Comparison of ENCODE assay signal across 8 cellular contexts in genomic region chr3:13451301-13451673, GRCh38. TPM values are rescaled to one million over a fixed set of nuclear protein-coding genes. Genes with fewer than 3 reads are reported as not detected.
DNase-seq lines count a peak whose midpoint lies in the region; ATAC-seq and TF ChIP-seq lines count a peak whose summit lies in the region.

No MANE protein-coding gene starts in this region.

- peak overlapping the region; percentile 82 to 97 for H3K4me3 Mint-ChIP-seq in CD14-positive monocyte
- peak overlapping the region; percentile 81 for H3K4me3 Mint-ChIP-seq in GM23338

- peaks cover 0 to 5% (median 0%) of the 10 kb centered on the region in 7 donors for H3K9me3 Mint-ChIP-seq in CD14-positive monocyte
- peaks cover 2% of the 10 kb centered on the region; the same call in 1 of the 3 replicates for H3K9me3 Mint-ChIP-seq in GM23338

- no peaks in the 10 kb centered on the region for H3K27me3 ChIP-seq in GM23338 (ENCODE audit: insufficient read depth)
- H3K27me3 ChIP-seq in OCI-LY3 (ENCODE audit: low read depth, low read length) = peaks cover 2% of the 10 kb centered on the region; the same call in 1 of the 2 replicates

- H3K36me3 Mint-ChIP-seq in CD14-positive monocyte (no peaks in the 10 kb centered on the region), GM23338 (ENCODE audit: low read depth) (peaks cover 6% of the 10 kb centered on the region)

- H3K4me3 ChIP-seq in GM23338 (peak overlapping the region; percentile 51), OCI-LY3 (ENCODE audit: low read length) (peak overlapping the region; percentile 81)

- H3K9ac ChIP-seq in OCI-LY3 (ENCODE audit: low read length) = peak overlapping the region; percentile 40

- peak; percentile 51 for ATAC-seq in GM23338

- H2AFZ ChIP-seq in GM23338 (no peak overlapping the region), OCI-LY3 (ENCODE audit: low read depth, low read length) (peak overlapping the region; percentile 88)

- H3K79me2 ChIP-seq in GM23338 (replicated peaks; ENCODE audit: insufficient read depth) (no peaks in the 10 kb centered on the region; the same call in 1 of the 2 replicates), OCI-LY3 (ENCODE audit: low read length) (no peaks in the 10 kb centered on the region)

- peak overlapping the region; percentile 64 for H3K4me2 ChIP-seq in GM23338
- H3K4me2 ChIP-seq in OCI-LY3 (ENCODE audit: low read length) = peak overlapping the region; percentile 85

- intact Hi-C loops in CD14-positive monocyte (cut with micrococcal nuclease) = loop anchor here (2.0 to 5.0 kb wide), 4 partner anchors 30 to 104 kb away; partner anchors contain the start of gene NUP210 (in 1 of the 2)

- H3K4me1 Mint-ChIP-seq in CD14-positive monocyte = peaks cover 22% of the 10 kb centered on the region
- H3K4me1 Mint-ChIP-seq in GM23338 = peaks cover 5% of the 10 kb centered on the region; the same call in 1 of the 3 replicates

- TF ChIP-seq CTCF in CD14-positive monocyte (IDR thresholded peaks at IDR 0.05) = no peak
- no peak for TF ChIP-seq CTCF in GM23338 (conservative IDR thresholded peaks at IDR 0.05; ENCODE audit: low read depth in 2 of 2)
- TF ChIP-seq CTCF in OCI-LY3 (IDR thresholded peaks at IDR 0.05; ENCODE audit: low read depth, low read length) = no peak

- no peaks in the 10 kb centered on the region for H3K9me2 ChIP-seq in GM23338 (ENCODE audit: insufficient read depth)

- H3K4me1 ChIP-seq in GM23338 (ENCODE audit: insufficient read depth) (peaks cover 3% of the 10 kb centered on the region; the same call in 1 of the 2 replicates), OCI-LY3 (ENCODE audit: low read length) (peaks cover 9% of the 10 kb centered on the region)

- H3F3A ChIP-seq in GM23338 (replicated peaks; ENCODE audit: low read depth) = no peaks in the 10 kb centered on the region

- DNase-seq in CD14-positive monocyte (ENCODE audit: low spot score) (no peak), GM23338 (ENCODE audit: low spot score) (no peak), amniotic epithelial cell (ENCODE audit: low read depth) (peak; percentile 40), kidney glomerular epithelial cell (lab: John Stamatoyannopoulos, UW) (peak; percentile 44), NCI-H187 (lab: John Stamatoyannopoulos, UW) (no peak), midbrain (lab: John Stamatoyannopoulos, UW) (no peak)
- DNase-seq in stimulated activated CD8-positive, alpha-beta memory T cell treated with anti-CD3 and anti-CD28 coated beads, Interleukin-4, amount 100 ng/mL, for 48 hours = peak; percentile 45

- H3K36me3 ChIP-seq in GM23338 (ENCODE audit: insufficient read depth) = no peaks in the 10 kb centered on the region
- H3K36me3 ChIP-seq in OCI-LY3 (replicated peaks; ENCODE audit: low read depth, low read length) = no peaks in the 10 kb centered on the region

- H3K27ac ChIP-seq in GM23338 (ENCODE audit: low read depth) = no peak overlapping the region
- H3K27ac ChIP-seq in OCI-LY3 (ENCODE audit: low read length) = no peak overlapping the region

- peak overlapping the region; percentile 85 to 95 (median 92) for H3K27ac Mint-ChIP-seq in CD14-positive monocyte
- H3K27ac Mint-ChIP-seq in GM23338 = peak overlapping the region; percentile 52

- H3K27me3 Mint-ChIP-seq in CD14-positive monocyte (ENCODE audit: low read depth in 3 of 3) = peaks cover 0 to 2% (median 1%) of the 10 kb centered on the region in 3 donors
- peaks cover 6% of the 10 kb centered on the region for H3K27me3 Mint-ChIP-seq in GM23338 (ENCODE audit: insufficient read depth, low read depth, poor library complexity)

- no peaks in the 10 kb centered on the region for H4K20me1 ChIP-seq in GM23338 (replicated peaks; ENCODE audit: insufficient read depth)
- H4K20me1 ChIP-seq in OCI-LY3 (ENCODE audit: insufficient read depth, low read length) = no peaks in the 10 kb centered on the region

- H3K9me3 ChIP-seq in OCI-LY3 (ENCODE audit: insufficient read depth, low read length) = no peaks in the 10 kb centered on the region

TF ChIP-seq in GM23338, 12 proteins besides CTCF, POLR2A, EP300 and RAD21:
- TF ChIP-seq ETS1 (IDR thresholded peaks at IDR 0.05) = no peak
- no peak for TF ChIP-seq ZNF331 (CRISPR knock-in tag; IDR thresholded peaks at IDR 0.05; ENCODE audit: low read depth)

RNA-seq across cellular contexts. Expression of gene HDAC11, which starts 28.8 kb away (rescaled TPM):
- polyA plus RNA-seq in CD14-positive monocyte (1 to 10 TPM; 2.9 to 3.5 TPM), GM23338 (2016; fragmentation: Nextera tagmentation; extraction: Ambion mirVana) (3.5 and 5.4 TPM in 2 replicates)
- total RNA-seq in GM23338 (2014; rRNA removed; shearing (Covaris generic)) = 11.1 and 15.8 TPM in 2 replicates

RNA-seq across cellular contexts. Expression of gene NUP210, which starts 31.2 kb away (rescaled TPM):
- polyA plus RNA-seq in CD14-positive monocyte (10 to 100 TPM in 1 of 2 donors, 1 to 10 TPM in 1; 7.9 to 13.0 TPM), GM23338 (2016; fragmentation: Nextera tagmentation; extraction: Ambion mirVana) (13.8 and 14.1 TPM in 2 replicates)
- 72.7 and 73.9 TPM in 2 replicates for total RNA-seq in GM23338 (2014; rRNA removed; shearing (Covaris generic))

Comparison
In these comparisons a context has a peak if more than half of its experiments do, and no peak if none do; other contexts are left out.
1. DNase-seq: peak in amniotic epithelial cell (single experiment), kidney glomerular epithelial cell (single experiment) and stimulated activated CD8-positive, alpha-beta memory T cell treated with anti-CD3 and anti-CD28 coated beads, Interleukin-4, amount 100 ng/mL, for 48 hours (single experiment); none in CD14-positive monocyte (single experiment), GM23338 (single experiment), NCI-H187 (0 of 2) and midbrain (single experiment).